ENCODE assay signal across 11 cellular contexts in genomic region chr20:58293453-58293852, GRCh38. TPM values are rescaled to one million over a fixed set of nuclear protein-coding genes. Genes with fewer than 3 reads are reported as not detected.
A peak's percentile ranks its signal among the peaks of the same experiment; 100 is the strongest.
DNase-seq lines count a peak whose midpoint lies in the region; ATAC-seq and TF ChIP-seq lines count a peak whose summit lies in the region.
"Had no signal": no experiment of that assay in that cellular context is flagged by ENCODE, and none has a peak within 500 bp of the region (broad histone marks: within the 10 kb centered on the region; RNA-seq: fewer than 3 reads in every experiment).

No MANE protein-coding gene starts in this region.

- no peak for TF ChIP-seq CTCF in GM13977 (IDR thresholded peaks at IDR 0.05; ENCODE audit: extremely low read depth, insufficient read depth, missing control alignments)

- DNase-seq in Ammon's horn (ENCODE audit: low spot score) = peak; percentile 55
- DNase-seq in GM13977 (ENCODE audit: low spot score) = peak; percentile 14
- peak; percentile 32 for DNase-seq in SK-MEL-5 (ENCODE audit: low read depth, low spot score)
- peak; percentile 73 for DNase-seq in iPS-NIHi11 (ENCODE audit: low spot score)
- no peak for DNase-seq in 8988T
- DNase-seq in activated gamma-delta T cell (lab: John Stamatoyannopoulos, UW) = no peak
- DNase-seq: activated naive CD4-positive, alpha-beta T cell treated with Interleukin-2 at 50 U/mL for 16 hours; DMS153; NCI-H774 had no signal

- ATAC-seq in HG03045 (IDR thresholded peaks at IDR 0.05; ENCODE audit: unreplicated experiment) = no peak
- ATAC-seq in HG02571 (IDR thresholded peaks at IDR 0.05; ENCODE audit: unreplicated experiment) = no peak

- in situ Hi-C loops in GM13977 (cut with MboI; ENCODE audit: low pct_unique_long_range_greater_than_20kb, low sequenced_read_pairs, unreplicated experiment) = no loop called here
- in situ Hi-C loops in SK-MEL-5 (cut with HindIII; ENCODE audit: low pct_unique_long_range_greater_than_20kb, low sequenced_read_pairs) = no loop called here

RNA-seq across cellular contexts. Expression of gene RAB22A, which starts 16.1 kb away (rescaled TPM):
- 16.1 and 18.0 TPM in 2 replicates for total RNA-seq in SK-MEL-5 (2014; rRNA removed; shearing (Covaris generic))
- 14.6 and 14.9 TPM in 2 replicates for polyA plus RNA-seq in SK-MEL-5 (2015; cell fraction: cytosol; rRNA removed)
- 5.9 and 6.8 TPM in 2 replicates for polyA plus RNA-seq in SK-MEL-5 (2015; cell fraction: nucleus; rRNA removed)

Comparison
In these comparisons a context has a peak if more than half of its experiments do, and no peak if none do; other contexts are left out.
1. DNase-seq: peak in Ammon's horn (single experiment), GM13977 (single experiment), SK-MEL-5 (single experiment) and iPS-NIHi11 (single experiment); none in 8988T (single experiment) and activated gamma-delta T cell (single experiment).